In genomic region chr1:36482724-36483388, GRCh38 we compare ENCODE assay signal across 12 cellular contexts. TPM values are rescaled to one million over a fixed set of nuclear protein-coding genes. Genes with fewer than 3 reads are reported as not detected.
DNase-seq lines count a peak whose midpoint lies in the region; ATAC-seq and TF ChIP-seq lines count a peak whose summit lies in the region.
"Had no signal": no experiment of that assay in that cellular context is flagged by ENCODE, and none has a peak within 500 bp of the region (broad histone marks: within the 10 kb centered on the region; RNA-seq: fewer than 3 reads in every experiment).

CSF3R (minus strand) TSS chr1:36482913; CDS start chr1:36479496, 3,417 bp downstream.

- no peak within 1 kb of the TSS for H3K4me2 ChIP-seq in mesendoderm (ENCODE audit: low read length)

- H3K4me1 ChIP-seq in adrenal gland (replicated peaks in 1 of 2) (no peaks in the 10 kb centered on the region), mesendoderm (ENCODE audit: control insufficient read depth, low read depth, low read length) (peaks cover 11% of the 10 kb centered on the region), tibial artery (no peaks in the 10 kb centered on the region)

- no peaks in the 10 kb centered on the region for H3K79me1 ChIP-seq in mesendoderm (ENCODE audit: low read length)

- peak within 1 kb of the TSS in 1 of 5 donors; percentile 36 for H3K27ac ChIP-seq in adrenal gland
- peak within 1 kb of the TSS; percentile 59 for H3K27ac ChIP-seq in mesendoderm (ENCODE audit: low read depth, low read length)
- H3K27ac ChIP-seq in tibial artery = no peak within 1 kb of the TSS
- H3K27ac ChIP-seq: C4-2B, WERI-Rb-1 had no signal

- peak within 1 kb of the TSS; percentile 20 to 75 for H3K4me3 Mint-ChIP-seq in activated T-cell treated with anti-CD3 and anti-CD28 coated beads, Interleukin-2, amount 50 U/mL, for 72 hours

- H3K23ac ChIP-seq in mesendoderm (ENCODE audit: low read length) = no peak within 1 kb of the TSS

- intact Hi-C loops in adrenal gland (cut with DNase I) (no loop called here), tibial artery (cut with DNase I; ENCODE audit: low total_unique reads) (no loop called here)

- no peak for ATAC-seq in activated T-cell treated with anti-CD3 and anti-CD28 coated beads, Interleukin-2, amount 50 U/mL, for 72 hours (replicated peaks in 1 of 2)
- ATAC-seq in GM18868 (IDR thresholded peaks at IDR 0.05; ENCODE audit: unreplicated experiment) = no peak
- ATAC-seq: GM12878 had no signal

- H3K18ac ChIP-seq in mesendoderm (ENCODE audit: low read length) = peak within 1 kb of the TSS; percentile 46

- no peak within 1 kb of the TSS for H4K8ac ChIP-seq in mesendoderm (ENCODE audit: low read depth, low read length)

- H3K79me2 ChIP-seq in mesendoderm (ENCODE audit: control insufficient read depth, insufficient read depth, low read length) = no peaks in the 10 kb centered on the region

- no peak within 1 kb of the TSS for H3K4me3 ChIP-seq in adrenal gland
- no peak within 1 kb of the TSS for H3K4me3 ChIP-seq in mesendoderm (ENCODE audit: low read length)
- H3K4me3 ChIP-seq in tibial artery = peak within 1 kb of the TSS; percentile 4 to 7
- H3K4me3 ChIP-seq: GM12878 had no signal

- no peak for TF ChIP-seq POLR2A in adrenal gland (IDR thresholded peaks at IDR 0.05)

- no peaks in the 10 kb centered on the region for H3K9me3 Mint-ChIP-seq in activated T-cell treated with anti-CD3 and anti-CD28 coated beads, Interleukin-2, amount 50 U/mL, for 72 hours

- no peak within 1 kb of the TSS for H4K5ac ChIP-seq in mesendoderm (ENCODE audit: low read length)

- TF ChIP-seq CTCF in adrenal gland (IDR thresholded peaks at IDR 0.05) = no peak
- no peak for TF ChIP-seq CTCF in tibial artery (IDR thresholded peaks at IDR 0.05)

- 47 to 69% (median 51%) methylated on average over 3 to 13 of the region's 13 CpGs for WGBS in adrenal gland, 4 donors
- no CpG with 5 or more reads among the region's 13 CpGs for WGBS in mesendoderm (ENCODE audit: extremely low coverage, insufficient coverage, low lambda C conversion rate)

- peak within 1 kb of the TSS; percentile 61 for H2BK5ac ChIP-seq in mesendoderm (ENCODE audit: low read length)

- H3K4ac ChIP-seq in mesendoderm (ENCODE audit: low read depth, low read length) = peak within 1 kb of the TSS; percentile 18

- H3K27me3 ChIP-seq in adrenal gland = no peaks in the 10 kb centered on the region
- no peaks in the 10 kb centered on the region for H3K27me3 ChIP-seq in mesendoderm (ENCODE audit: insufficient read depth, low read length, poor library complexity)
- H3K27me3 ChIP-seq in tibial artery = peaks cover 0 to 31% of the 10 kb centered on the region in 2 donors

- no peak for DNase-seq in activated T-cell treated with anti-CD3 and anti-CD28 coated beads, Interleukin-2, amount 50 U/mL, for 72 hours
- DNase-seq in activated T-cell treated with anti-CD3 and anti-CD28 coated beads, Interleukin-2, amount 50 U/mL, for 48 hours = no peak
- peak in 1 of 7 donors; percentile 16 for DNase-seq in adrenal gland
- DNase-seq in mesendoderm = no peak
- no peak for DNase-seq in tibial artery
- no peak for DNase-seq in midbrain (lab: John Stamatoyannopoulos, UW)
- DNase-seq in central memory CD4-positive, alpha-beta T cell = no peak
- DNase-seq: retina, WERI-Rb-1 had no signal

- H2AK5ac ChIP-seq in mesendoderm (ENCODE audit: low read length) = no peak within 1 kb of the TSS

- H2BK15ac ChIP-seq in mesendoderm (replicated peaks; ENCODE audit: low read depth) = no peak within 1 kb of the TSS

- H3K9me3 ChIP-seq in adrenal gland (replicated peaks in 1 of 3) (no peaks in the 10 kb centered on the region), tibial artery (no peaks in the 10 kb centered on the region)

- H3K56ac ChIP-seq in mesendoderm (ENCODE audit: low read length) = peak within 1 kb of the TSS; percentile 73

- H3K27me3 Mint-ChIP-seq in activated T-cell treated with anti-CD3 and anti-CD28 coated beads, Interleukin-2, amount 50 U/mL, for 72 hours (ENCODE audit: low read depth) = peaks cover 5% of the 10 kb centered on the region

- peaks cover 10% of the 10 kb centered on the region for H3K4me1 Mint-ChIP-seq in activated T-cell treated with anti-CD3 and anti-CD28 coated beads, Interleukin-2, amount 50 U/mL, for 72 hours (ENCODE audit: low read depth)

- H2BK120ac ChIP-seq in mesendoderm (ENCODE audit: low read depth, low read length) = peak within 1 kb of the TSS; percentile 31

- H3K9ac ChIP-seq in mesendoderm (ENCODE audit: low read length) = peak within 1 kb of the TSS; percentile 32

- H3K27ac Mint-ChIP-seq in activated T-cell treated with anti-CD3 and anti-CD28 coated beads, Interleukin-2, amount 50 U/mL, for 72 hours = no peak within 1 kb of the TSS

- H3K36me3 ChIP-seq in adrenal gland (replicated peaks in 1 of 2) (no peaks in the 10 kb centered on the region), mesendoderm (ENCODE audit: control insufficient read depth, insufficient read depth, low read length) (no peaks in the 10 kb centered on the region), tibial artery (no peaks in the 10 kb centered on the region)
- H3K36me3 ChIP-seq: WERI-Rb-1 had no signal

- H3K36me3 Mint-ChIP-seq in activated T-cell treated with anti-CD3 and anti-CD28 coated beads, Interleukin-2, amount 50 U/mL, for 72 hours (ENCODE audit: insufficient read depth in 2 of 2) = no peaks in the 10 kb centered on the region

RNA-seq across cellular contexts. Expression of gene CSF3R, which starts in this region (rescaled TPM):
- under 1 TPM; 0.30 to 0.79 TPM for total RNA-seq in activated T-cell treated with anti-CD3 and anti-CD28 coated beads, Interleukin-2, amount 50 U/mL, for 72 hours
- total RNA-seq in adrenal gland = 10 to 100 TPM in 4 of 8 donors, 1 to 10 TPM in 4; 4.6 to 21.7 (median 11.1) TPM
- polyA plus RNA-seq in adrenal gland = 10 to 100 TPM in 2 of 3 donors, 1 to 10 TPM in 1; 2.3 to 24.5 (median 13.9) TPM
- 0.11 TPM for polyA plus RNA-seq in mesendoderm (2013, experiment 1 of 2)
- 0.31 TPM for polyA plus RNA-seq in mesendoderm (2013, experiment 2 of 2)
- polyA plus RNA-seq: GM12878 had no signal

Comparison
In these comparisons a context has a peak if more than half of its experiments do, and no peak if none do; other contexts are left out.
1. H3K4me3 ChIP-seq: peak in tibial artery (2 of 2); none in adrenal gland (0 of 4) and mesendoderm (single experiment).